ENCODE assay signal across 17 cellular contexts in the genomic region with DNA sequence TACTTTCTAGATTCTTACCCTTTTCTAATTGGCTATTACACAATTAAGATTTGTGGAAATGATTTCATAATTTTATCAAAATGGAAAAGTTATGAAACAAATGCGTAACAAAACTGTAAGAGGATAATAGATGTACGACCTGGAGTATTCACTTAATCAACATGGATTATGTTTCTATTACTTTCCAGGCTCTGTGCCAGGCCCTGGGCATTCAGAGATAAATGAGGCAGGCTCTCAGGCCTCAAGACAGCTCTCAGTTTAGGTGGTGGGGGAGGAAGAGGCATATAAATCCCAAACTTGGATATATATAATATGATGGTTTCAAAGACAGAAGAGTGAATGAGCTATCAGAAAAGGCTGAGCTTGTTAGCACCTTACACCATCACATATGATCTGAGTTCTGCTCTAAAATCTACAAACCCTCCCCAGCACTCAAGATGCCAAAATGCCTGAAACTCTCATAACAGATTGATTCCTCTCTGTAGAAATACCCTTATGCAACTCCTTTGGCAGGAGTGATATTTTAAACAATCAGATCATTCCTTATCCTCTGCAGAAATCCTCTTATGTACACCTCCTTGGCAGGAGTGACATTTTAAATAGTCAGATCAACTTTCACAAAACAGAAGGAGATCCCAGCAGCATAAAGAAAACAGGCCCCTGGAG. TPM values are rescaled to one million over a fixed set of nuclear protein-coding genes. Genes with fewer than 3 reads are reported as not detected.
DNase-seq lines count a peak whose midpoint lies in the region; ATAC-seq and TF ChIP-seq lines count a peak whose summit lies in the region.
"Had no signal": no experiment of that assay in that cellular context is flagged by ENCODE, and none has a peak within 500 bp of the region (broad histone marks: within the 10 kb centered on the region; RNA-seq: fewer than 3 reads in every experiment).

No MANE protein-coding gene starts in this region.

- ATAC-seq in right cardiac atrium (peak; percentile 52 to 62), HG03520 (IDR thresholded peaks at IDR 0.05; ENCODE audit: unreplicated experiment) (no peak), HG03039 (IDR thresholded peaks at IDR 0.05; ENCODE audit: unreplicated experiment) (no peak)
- ATAC-seq: psoas muscle had no signal

- H3K9me3 ChIP-seq in AG04450 (ENCODE audit: control insufficient read depth, insufficient read depth, low read length), result no peaks in the 10 kb centered on the region
- H3K9me3 ChIP-seq in right cardiac atrium (ENCODE audit: control insufficient read depth, low read length), result no peaks in the 10 kb centered on the region
- H3K9me3 ChIP-seq: BLaER1, psoas muscle, thoracic aorta had no signal

- H3K4me3 ChIP-seq in AG04450 (ENCODE audit: low read depth, low read length), result no peak overlapping the region
- H3K4me3 ChIP-seq in right cardiac atrium (ENCODE audit: low read length), result no peak overlapping the region
- H3K4me3 ChIP-seq: BLaER1, psoas muscle, thoracic aorta had no signal

- H3K4me1 ChIP-seq in right cardiac atrium (ENCODE audit: control insufficient read depth, insufficient read depth, low read length), result no peaks in the 10 kb centered on the region
- H3K4me1 ChIP-seq: BLaER1, psoas muscle had no signal

- POLR2A ChIA-PET in AG04450 (lab: Yijun Ruan, JAX), result no interaction called here

- WGBS in right cardiac atrium, result 48% methylated on average over 2 of the region's 2 CpGs

- H3K27me3 ChIP-seq in AG04450 (ENCODE audit: control insufficient read depth, insufficient read depth, low read length) (no peaks in the 10 kb centered on the region), right cardiac atrium (ENCODE audit: control insufficient read depth, insufficient read depth) (no peaks in the 10 kb centered on the region)
- H3K27me3 ChIP-seq: BLaER1 had no signal

- DNase-seq in AG04450 (ENCODE audit: low read depth, low spot score) (no peak), D341Med (ENCODE audit: low spot score) (peak; percentile 45), amniotic epithelial cell (ENCODE audit: low read depth) (peak; percentile 86), right cardiac atrium (no peak), UCSD-AML1 (lab: John Stamatoyannopoulos, UW; ENCODE audit: unreplicated experiment) (no peak)
- DNase-seq: activated B cell treated with CpG ODN at 0.5 μM for 24 hours; effector CD8-positive, alpha-beta T cell; hypothalamus; NCI-H1105 treated with DMSO at 0.1 percent for 48 hours; psoas muscle; SIG-M5; stimulated activated CD4-positive, alpha-beta T cell treated with anti-CD3 and anti-CD28 coated beads, Interleukin-12 subunit alpha, Interleukin-12 subunit beta, amount 100 ng/mL, for 4 hours; T-helper 2 cell had no signal

- intact Hi-C loops in right cardiac atrium (cut with DNase I), result no loop called here

- TF ChIP-seq CTCF in AG04450 (IDR thresholded peaks at IDR 0.05; ENCODE audit: low read depth, low read length), result no peak

- peak overlapping the region; percentile 11 for H3K27ac ChIP-seq in AG04450 (ENCODE audit: low read depth, low read length)
- H3K27ac ChIP-seq in right cardiac atrium (ENCODE audit: low read length), result no peak overlapping the region
- H3K27ac ChIP-seq: BLaER1, psoas muscle, thoracic aorta had no signal

- CTCF ChIA-PET in AG04450 (lab: Charles Lee), result no interaction called here

RNA-seq across cellular contexts. Expression of gene ACBD5, which starts 42.5 kb away (rescaled TPM):
- polyA plus RNA-seq in AG04450 (2011; rRNA removed), result 11.9 and 15.7 TPM in 2 replicates
- 6.7 and 9.9 TPM in 2 replicates for polyA minus RNA-seq in AG04450 (2011; rRNA and poly(A)+ RNA removed)
- total RNA-seq in right cardiac atrium, result 10 to 100 TPM; 36.7 to 44.8 (median 38.1) TPM
- 16.8 TPM for polyA plus RNA-seq in right cardiac atrium

RNA-seq across cellular contexts. Expression of gene MASTL, which starts 43.0 kb away (rescaled TPM):
- 4.2 and 4.6 TPM in 2 replicates for polyA plus RNA-seq in AG04450 (2011; rRNA removed)
- polyA minus RNA-seq in AG04450 (2011; rRNA and poly(A)+ RNA removed), result 2.3 and 3.4 TPM in 2 replicates
- 1 to 10 TPM; 2.6 to 3.5 (median 2.8) TPM for total RNA-seq in right cardiac atrium
- 1.4 TPM for polyA plus RNA-seq in right cardiac atrium

RNA-seq across cellular contexts. Expression of gene YME1L1, which starts 43.9 kb away (rescaled TPM):
- 115 and 135 TPM in 2 replicates for polyA plus RNA-seq in AG04450 (2011; rRNA removed)
- polyA minus RNA-seq in AG04450 (2011; rRNA and poly(A)+ RNA removed), result 35.5 and 75.0 TPM in 2 replicates
- total RNA-seq in right cardiac atrium, result 10 to 100 TPM; 80.2 to 89.1 (median 82.9) TPM
- 36.0 TPM for polyA plus RNA-seq in right cardiac atrium

Comparison
In these comparisons a context has a peak if more than half of its experiments do, and no peak if none do; other contexts are left out.
1. DNase-seq: peak in D341Med (single experiment) and amniotic epithelial cell (single experiment); none in AG04450 (single experiment), right cardiac atrium (0 of 3) and UCSD-AML1 (single experiment).
2. ATAC-seq: peak in right cardiac atrium (2 of 2); none in HG03520 (single experiment) and HG03039 (single experiment).